In genomic region chr5:96708600-96708999, GRCh38 we compare ENCODE assay signal across 17 cellular contexts. TPM values are rescaled to one million over a fixed set of nuclear protein-coding genes. Genes with fewer than 3 reads are reported as not detected.
DNase-seq lines count a peak whose midpoint lies in the region; ATAC-seq and TF ChIP-seq lines count a peak whose summit lies in the region.
"Had no signal": no experiment of that assay in that cellular context is flagged by ENCODE, and none has a peak within 500 bp of the region (broad histone marks: within the 10 kb centered on the region; RNA-seq: fewer than 3 reads in every experiment).

No MANE protein-coding gene starts in this region.

- intact Hi-C loops in A673 (cut with micrococcal nuclease; ENCODE audit: unreplicated experiment) = no loop called here
- intact Hi-C loops in thyroid gland (cut with DNase I) = loop anchor here (5.0 kb wide), 1 partner anchor 41 kb away; no protein-coding TSS in a partner anchor

- no peak overlapping the region for H3K4me3 Mint-ChIP-seq in progenitor cell of endocrine pancreas (ENCODE audit: low read depth)
- H3K4me3 Mint-ChIP-seq: GM23338 had no signal

- TF ChIP-seq POLR2A in thyroid gland (IDR thresholded peaks at IDR 0.05) = no peak

- H3K9me3 ChIP-seq in A673 (ENCODE audit: low read depth, low read length, poor library complexity, severe bottlenecking) (no peaks in the 10 kb centered on the region), thyroid gland (no peaks in the 10 kb centered on the region)
- H3K9me3 ChIP-seq: ovary, upper lobe of left lung had no signal

- TF ChIP-seq CTCF in progenitor cell of endocrine pancreas (IDR thresholded peaks at IDR 0.05; ENCODE audit: unreplicated experiment) = no peak
- TF ChIP-seq CTCF in A673 (conservative IDR thresholded peaks at IDR 0.05; ENCODE audit: low read depth, low read length) = no peak
- TF ChIP-seq CTCF in thyroid gland (IDR thresholded peaks at IDR 0.05) = no peak

- peaks cover 86% of the 10 kb centered on the region for H3K79me2 ChIP-seq in ACC112 (ENCODE audit: control insufficient read depth, insufficient read depth, low read length, unreplicated experiment)

- no peak overlapping the region for H3K4me3 ChIP-seq in ACC112 (ENCODE audit: low read depth, low read length)
- H3K4me3 ChIP-seq in A673 (ENCODE audit: low read depth, low read length, poor library complexity, severe bottlenecking) = no peak overlapping the region
- no peak overlapping the region for H3K4me3 ChIP-seq in thyroid gland (replicated peaks in 1 of 3)
- H3K4me3 ChIP-seq: GM23338, ovary, SK-N-MC, upper lobe of left lung had no signal

- peaks cover 33% of the 10 kb centered on the region for H3K4me1 Mint-ChIP-seq in progenitor cell of endocrine pancreas (ENCODE audit: low read depth)

- H3K4me1 ChIP-seq in ACC112 (ENCODE audit: control insufficient read depth, insufficient read depth, low read length, unreplicated experiment) = peaks cover 30% of the 10 kb centered on the region
- peaks cover 9% of the 10 kb centered on the region for H3K4me1 ChIP-seq in A673 (ENCODE audit: insufficient read depth, low read length, poor library complexity, severe bottlenecking)
- H3K4me1 ChIP-seq in thyroid gland = peaks cover 7 to 32% of the 10 kb centered on the region in 2 donors

- H3K27me3 ChIP-seq in ACC112 (ENCODE audit: insufficient read depth, low read length) (no peaks in the 10 kb centered on the region), A673 (replicated peaks; ENCODE audit: insufficient read depth, low read depth, low read length, poor library complexity) (no peaks in the 10 kb centered on the region), thyroid gland (no peaks in the 10 kb centered on the region)
- H3K27me3 ChIP-seq: ovary, upper lobe of left lung had no signal

- no peaks in the 10 kb centered on the region for H3K36me3 Mint-ChIP-seq in progenitor cell of endocrine pancreas (ENCODE audit: insufficient read depth)

- no peaks in the 10 kb centered on the region for H3K9me3 Mint-ChIP-seq in progenitor cell of endocrine pancreas (ENCODE audit: low read depth)
- H3K9me3 Mint-ChIP-seq: GM23338 had no signal

- H3K27ac ChIP-seq in ACC112 (ENCODE audit: low read depth, low read length) = peak overlapping the region; percentile 68
- H3K27ac ChIP-seq in epithelial cell of prostate = peak overlapping the region; percentile 99
- H3K27ac ChIP-seq in A673 (ENCODE audit: low read depth, low read length, poor library complexity, severe bottlenecking) = no peak overlapping the region
- peak overlapping the region in 1 of 3 donors; percentile 11 for H3K27ac ChIP-seq in thyroid gland
- H3K27ac ChIP-seq: ovary, SK-N-MC had no signal

- 91 to 94% methylated on average over 4 of the region's 4 CpGs for WGBS in thyroid gland, 2 donors

- H3K27ac Mint-ChIP-seq in progenitor cell of endocrine pancreas = peak overlapping the region; percentile 6
- H3K27ac Mint-ChIP-seq: GM23338 had no signal

- CTCF ChIA-PET in A673 (lab: Charles Lee) = no interaction called here

- no peaks in the 10 kb centered on the region for H3K36me3 ChIP-seq in ACC112 (ENCODE audit: insufficient read depth, low read length)
- H3K36me3 ChIP-seq in A673 (ENCODE audit: insufficient read depth, low read length, poor library complexity, severe bottlenecking) = no peaks in the 10 kb centered on the region
- H3K36me3 ChIP-seq in thyroid gland = no peaks in the 10 kb centered on the region
- H3K36me3 ChIP-seq: ovary, upper lobe of left lung had no signal

- DNase-seq in HT-29 (ENCODE audit: low spot score) (peak; percentile 25), epithelial cell of prostate (ENCODE audit: low read depth, low spot score) (no peak), progenitor cell of endocrine pancreas (ENCODE audit: low spot score, unreplicated experiment) (no peak), A673 (ENCODE audit: low spot score) (no peak), thyroid gland (no peak)
- no peak for DNase-seq in activated T-cell treated with anti-CD3 and anti-CD28 coated beads, Interleukin-2, amount 50 U/mL, for 48 hours
- DNase-seq: activated CD4-positive, alpha-beta T cell treated with anti-CD3 and anti-CD28 coated beads for 48 hours; amygdala; DND-41; ovary; stimulated activated naive CD4-positive, alpha-beta T cell; upper lobe of left lung had no signal

- H3K27me3 Mint-ChIP-seq in progenitor cell of endocrine pancreas = no peaks in the 10 kb centered on the region

- BruUV-seq in A673 (replicated peaks; lab: Mats Ljungman, UMichigan) = no TSS peak

- no peak for ATAC-seq in HG03097 (IDR thresholded peaks at IDR 0.05; ENCODE audit: low FRiP score, unreplicated experiment)
- ATAC-seq: GM23338, HepG2 had no signal

- no peak overlapping the region for H2AFZ ChIP-seq in ACC112 (ENCODE audit: low read length, unreplicated experiment)
- H2AFZ ChIP-seq: GM23338 had no signal

- POLR2A ChIA-PET in A673 (lab: Charles Lee; ENCODE audit: low non-redundant PET) = no interaction called here

RNA-seq across cellular contexts. Expression of gene CAST, which starts 46.4 kb away (rescaled TPM):
- 35.6 and 37.2 TPM in 2 replicates for total RNA-seq in HT-29 (2014; rRNA removed; shearing (Covaris generic))
- total RNA-seq in progenitor cell of endocrine pancreas = 97.0 and 111 TPM in 2 replicates
- 66.8 and 72.5 TPM in 2 replicates for total RNA-seq in A673 (2021)
- 100 to 1,000 TPM; 177 to 278 (median 236) TPM for total RNA-seq in thyroid gland
